In genomic region chr5:41312066-41312465, GRCh38 we compare ENCODE assay signal across 24 cellular contexts.
"Had no signal": no experiment of that assay in that cellular context is flagged by ENCODE, and none has a peak within 500 bp of the region (broad histone marks: within the 10 kb centered on the region; RNA-seq: fewer than 3 reads in every experiment).

No MANE protein-coding gene starts in this region.

- H3K9me3 ChIP-seq: stomach, suprapubic skin, testis, thoracic aorta, thyroid gland, tibial artery, tibial nerve, transverse colon, upper lobe of left lung, upper lobe of right lung, uterus, vagina had no signal

- DNase-seq: stimulated activated CD4-positive, alpha-beta T cell treated with anti-CD3 and anti-CD28 coated beads, Interleukin-2, amount 100 ng/mL, for 48 hours; stimulated activated CD4-positive, alpha-beta T cell treated with anti-CD3 and anti-CD28 coated beads, Interleukin-4, amount 100 ng/mL, for 1 hour; stimulated activated CD4-positive, alpha-beta T cell treated with anti-CD3 and anti-CD28 coated beads, Interleukin-4, amount 100 ng/mL, for 24 hours; stimulated activated CD4-positive, alpha-beta T cell treated with anti-CD3 and anti-CD28 coated beads, Interleukin-4, amount 100 ng/mL, for 4 hours; stimulated activated CD8-positive, alpha-beta memory T cell treated with anti-CD3 and anti-CD28 coated beads, Interleukin-4, amount 100 ng/mL, for 48 hours; stimulated activated naive B cell treated with anti-CD40 and anti-IgM and Interleukin-4, amounts not matched to agents 10 μg/mL and 1 μg/mL and 100 μg/mL, for 72 hours; stimulated activated naive CD4-positive, alpha-beta T cell; stimulated activated naive CD4-positive, alpha-beta T cell treated with Interleukin-2 at 50 U/mL for 16 hours; stimulated activated naive CD8-positive, alpha-beta T cell treated with anti-CD3 and anti-CD28 coated beads, Interleukin-15, amount 100 ng/mL, for 72 hours; stimulated activated naive CD8-positive, alpha-beta T cell treated with anti-CD3 and anti-CD28 coated beads, Interleukin-15, Interleukin-2, amounts not matched to agents 100 U/mL and 50 U/mL, for 24 hours; stomach; substantia nigra; testis; thyroid gland; tibial artery; transverse colon; trophoblast cell; upper lobe of left lung; upper lobe of right lung; uterus had no signal

- H3K36me3 ChIP-seq: stomach, suprapubic skin, thoracic aorta, thyroid gland, tibial artery, tibial nerve, upper lobe of left lung, upper lobe of right lung, uterus, vagina had no signal

- H3K27me3 ChIP-seq: stomach, suprapubic skin, testis, thyroid gland, tibial artery, tibial nerve, transverse colon, upper lobe of left lung, upper lobe of right lung, uterus, vagina had no signal

- H3K4me1 ChIP-seq: stomach, suprapubic skin, testis, thyroid gland, tibial artery, tibial nerve, transverse colon, upper lobe of left lung, upper lobe of right lung, uterus, vagina had no signal

- H3K4me3 ChIP-seq: stomach, suprapubic skin, testis, thoracic aorta, thyroid gland, tibial artery, tibial nerve, transverse colon, upper lobe of left lung, upper lobe of right lung, uterus, vagina had no signal

- H3K27ac ChIP-seq: stomach, suprapubic skin, testis, thoracic aorta, thyroid gland, tibial artery, tibial nerve, transverse colon, upper lobe of left lung, upper lobe of right lung, uterus, vagina had no signal
